ENCODE assay signal across 8 cellular contexts in the genomic region with DNA sequence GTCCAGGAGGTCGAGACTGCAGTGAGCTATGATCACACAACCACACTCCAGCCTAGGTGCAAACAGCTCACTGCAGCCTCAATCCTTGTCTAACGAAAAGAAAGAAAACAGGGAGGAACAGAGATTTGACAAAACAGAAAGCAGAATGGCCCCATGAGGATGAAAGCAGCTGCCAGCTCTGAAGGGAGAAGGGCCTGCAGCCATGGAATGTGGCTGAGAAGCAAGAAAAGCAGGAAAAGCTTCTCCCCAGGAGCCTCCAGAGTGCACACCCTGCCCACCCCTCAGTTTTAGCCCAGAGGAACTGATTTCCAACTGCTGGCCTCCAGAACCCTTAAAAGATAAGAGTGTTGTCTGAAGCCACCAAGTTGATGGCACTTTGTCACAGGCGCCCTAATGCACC. TPM values are rescaled to one million over a fixed set of nuclear protein-coding genes. Genes with fewer than 3 reads are reported as not detected.
A peak's percentile ranks its signal among the peaks of the same experiment; 100 is the strongest.
DNase-seq lines count a peak whose midpoint lies in the region; ATAC-seq and TF ChIP-seq lines count a peak whose summit lies in the region.

No MANE protein-coding gene starts in this region.

- H3K27ac Mint-ChIP-seq in activated CD4-positive, alpha-beta memory T cell treated with anti-CD3 and anti-CD28 coated beads for 36 hours: peak overlapping the region; percentile 95

- CTCF ChIA-PET in activated CD4-positive, alpha-beta memory T cell treated with anti-CD3 and anti-CD28 coated beads for 36 hours (lab: Charles Lee): interaction anchor here (0.6 to 1.3 kb wide), 3 partner anchors 13 to 161 kb away, joined by 3 to 5 read pairs (median 3); partner anchors contain the start of gene ESYT2
- CTCF ChIA-PET in HEK293T (lab: Yijun Ruan, JAX): interaction anchor here (1.0 kb wide), 1 partner anchor 9 kb away, joined by 3 read pairs; no protein-coding TSS in a partner anchor

- peak overlapping the region; percentile 87 for H3K9ac ChIP-seq in skeletal muscle satellite cell (ENCODE audit: low read depth, low read length)

- peaks cover 92% of the 10 kb centered on the region for H3K4me1 Mint-ChIP-seq in activated CD4-positive, alpha-beta memory T cell treated with anti-CD3 and anti-CD28 coated beads for 36 hours (ENCODE audit: low read depth)

- no peaks in the 10 kb centered on the region for H3K27me3 Mint-ChIP-seq in activated CD4-positive, alpha-beta memory T cell treated with anti-CD3 and anti-CD28 coated beads for 36 hours

- peak; percentile 32 for DNase-seq in EH (ENCODE audit: low read depth)
- no peak for DNase-seq in activated CD4-positive, alpha-beta memory T cell treated with anti-CD3 and anti-CD28 coated beads for 36 hours
- no peak for DNase-seq in GM19238 (ENCODE audit: insufficient read length, low spot score)
- no peak for DNase-seq in HEK293T (ENCODE audit: extremely low spot score)
- DNase-seq in posterior cingulate gyrus: no peak

- H3K27ac ChIP-seq in gastroesophageal sphincter: peak overlapping the region; percentile 95 to 100 (median 98)

- WGBS in gastroesophageal sphincter (ENCODE audit: low coverage in 1 of 2), 2 donors: 43 to 67% methylated on average over 1 to 3 of the region's 3 CpGs

- ATAC-seq in gastroesophageal sphincter (no peak), HG03135 (IDR thresholded peaks at IDR 0.05; ENCODE audit: unreplicated experiment) (no peak)

- no peaks in the 10 kb centered on the region for H3K9me3 Mint-ChIP-seq in activated CD4-positive, alpha-beta memory T cell treated with anti-CD3 and anti-CD28 coated beads for 36 hours

- POLR2A ChIA-PET in activated CD4-positive, alpha-beta memory T cell treated with anti-CD3 and anti-CD28 coated beads for 36 hours (lab: Charles Lee): interaction anchor here (1.3 to 2.1 kb wide), 4 partner anchors 8 to 13 kb away, joined by 3 to 8 read pairs (median 6); partner anchors contain the start of gene ESYT2
- POLR2A ChIA-PET in HEK293T (lab: Yijun Ruan, JAX): interaction anchor here (1.0 kb wide), 1 partner anchor 112 kb away, joined by 3 read pairs; the partner anchor contains the start of gene NCAPG2

- no peak for TF ChIP-seq CTCF in gastroesophageal sphincter (IDR thresholded peaks at IDR 0.05)

- H3K4me2 ChIP-seq in skeletal muscle satellite cell (ENCODE audit: low read length): peak overlapping the region; percentile 82

- H3K9me3 ChIP-seq in gastroesophageal sphincter (no peaks in the 10 kb centered on the region), skeletal muscle satellite cell (replicated peaks; ENCODE audit: low read length) (no peaks in the 10 kb centered on the region)

- peaks cover 50 to 97% (median 59%) of the 10 kb centered on the region in 3 donors for H3K4me1 ChIP-seq in gastroesophageal sphincter
- peaks cover 73% of the 10 kb centered on the region for H3K4me1 ChIP-seq in skeletal muscle satellite cell (ENCODE audit: control insufficient read depth, insufficient read depth, low read length)

- TF ChIP-seq POLR2A in gastroesophageal sphincter (IDR thresholded peaks at IDR 0.05): no peak

- TF ChIP-seq EP300 in gastroesophageal sphincter (IDR thresholded peaks at IDR 0.05): no peak

- H3K36me3 Mint-ChIP-seq in activated CD4-positive, alpha-beta memory T cell treated with anti-CD3 and anti-CD28 coated beads for 36 hours: peaks cover 2% of the 10 kb centered on the region

- intact Hi-C loops in activated CD4-positive, alpha-beta memory T cell treated with anti-CD3 and anti-CD28 coated beads for 36 hours (cut with micrococcal nuclease): no loop called here
- intact Hi-C loops in posterior cingulate gyrus (cut with DNase I): no loop called here

- no peak overlapping the region for H3K4me3 Mint-ChIP-seq in activated CD4-positive, alpha-beta memory T cell treated with anti-CD3 and anti-CD28 coated beads for 36 hours

- H3K36me3 ChIP-seq in gastroesophageal sphincter (no peaks in the 10 kb centered on the region), skeletal muscle satellite cell (ENCODE audit: insufficient read depth, low read length) (no peaks in the 10 kb centered on the region)

- no peak overlapping the region for H3K4me3 ChIP-seq in gastroesophageal sphincter
- H3K4me3 ChIP-seq in skeletal muscle satellite cell (ENCODE audit: low read length): peak overlapping the region; percentile 27

- H3K27me3 ChIP-seq in gastroesophageal sphincter: no peaks in the 10 kb centered on the region
- H3K27me3 ChIP-seq in skeletal muscle satellite cell (ENCODE audit: control insufficient read depth, insufficient read depth, low read length): no peaks in the 10 kb centered on the region

TF ChIP-seq in HEK293T, 16 proteins besides CTCF, POLR2A, EP300 and RAD21:
- TF ChIP-seq L3MBTL2 (conservative IDR thresholded peaks at IDR 0.05) (no peak), SUZ12 (IDR thresholded peaks at IDR 0.05) (no peak), TARDBP (IDR thresholded peaks at IDR 0.05) (no peak), ARNT (IDR thresholded peaks at IDR 0.05) (no peak), NFRKB (IDR thresholded peaks at IDR 0.05) (no peak), FOXK2 (IDR thresholded peaks at IDR 0.05) (no peak)

RNA-seq across cellular contexts. Expression of gene ESYT2, which starts 13.0 kb away (rescaled TPM):
- total RNA-seq in activated CD4-positive, alpha-beta memory T cell treated with anti-CD3 and anti-CD28 coated beads for 36 hours: 10 to 100 TPM; 62.4 to 64.2 TPM
- 100 to 1,000 TPM; 209 to 286 (median 230) TPM for total RNA-seq in gastroesophageal sphincter
- 64.7 and 71.0 TPM in 2 replicates for total RNA-seq in skeletal muscle satellite cell (2012; rRNA removed)

RNA-seq across cellular contexts. Expression of gene DYNC2I1, which starts 40.1 kb away (rescaled TPM):
- 10 to 100 TPM in 1 of 2 experiments, 1 to 10 TPM in 1; 9.2 to 10.2 TPM for total RNA-seq in activated CD4-positive, alpha-beta memory T cell treated with anti-CD3 and anti-CD28 coated beads for 36 hours
- 10 to 100 TPM; 11.6 to 36.9 (median 23.4) TPM for total RNA-seq in gastroesophageal sphincter
- total RNA-seq in skeletal muscle satellite cell (2012; rRNA removed): 3.3 and 5.0 TPM in 2 replicates
